31 cellular contexts compared by ENCODE assay signal in genomic region chr13:102697264-102697663, GRCh38. TPM values are rescaled to one million over a fixed set of nuclear protein-coding genes. Genes with fewer than 3 reads are reported as not detected.
"Had no signal": no experiment of that assay in that cellular context is flagged by ENCODE, and none has a peak within 500 bp of the region (broad histone marks: within the 10 kb centered on the region; RNA-seq: fewer than 3 reads in every experiment).

No MANE protein-coding gene starts in this region.

- H3K27ac Mint-ChIP-seq: mesothelial cell of epicardium had no signal

- ATAC-seq: esophagus mucosa, gastrocnemius medialis, heart right ventricle, left cardiac atrium, left lobe of liver, lower lobe of right lung, mucosa of descending colon had no signal

- H3K4me3 ChIP-seq: coronary artery, dorsolateral prefrontal cortex, esophagus squamous epithelium, gastrocnemius medialis, heart right ventricle, left ventricle myocardium inferior, lower lobe of right lung, mucosa of descending colon had no signal

- H3K36me3 ChIP-seq: esophagus squamous epithelium, gastrocnemius medialis, heart right ventricle, left ventricle myocardium inferior, lower lobe of right lung had no signal

- FAIRE-seq: colon, islet of Langerhans, keratinocyte had no signal

- H3K9me3 ChIP-seq: gastrocnemius medialis, lower lobe of right lung had no signal

- H3K27ac ChIP-seq: coronary artery, dorsolateral prefrontal cortex, epithelial cell of prostate, esophagus squamous epithelium, heart right ventricle, left ventricle myocardium inferior, lower lobe of right lung had no signal

- DNase-seq: dorsolateral prefrontal cortex; effector CD4-positive, alpha-beta T cell; effector memory CD4-positive, alpha-beta T cell; erythroblast; esophagus squamous epithelium; foreskin fibroblast; foreskin melanocyte; gastrocnemius medialis; glutamatergic neuron; head of caudate nucleus; heart right ventricle; hippocampal formation; left cardiac atrium; left ventricle myocardium inferior; lower lobe of right lung; mesenchymal stem cell; mucosa of descending colon had no signal

- H3K27me3 ChIP-seq: gastrocnemius medialis had no signal

- H3K4me1 ChIP-seq: esophagus squamous epithelium, lower lobe of right lung had no signal

- H3K4me3 Mint-ChIP-seq: mesothelial cell of epicardium had no signal

RNA-seq across cellular contexts. Expression of gene METTL21C, which starts 2.4 kb away (rescaled TPM):
- total RNA-seq: dermis blood vessel endothelial cell, esophagus mucosa, esophagus squamous epithelium, glomerular endothelial cell, heart right ventricle, kidney epithelial cell, left cardiac atrium, left lobe of liver, left ventricle myocardium inferior, lower lobe of right lung, lung microvascular endothelial cell, mesenteric fat pad, mesothelial cell of epicardium, mucosa of descending colon had no signal
- polyA plus RNA-seq: heart right ventricle, keratinocyte, liver had no signal
